Comparison of ENCODE assay signal across 15 cellular contexts in the genomic region with DNA sequence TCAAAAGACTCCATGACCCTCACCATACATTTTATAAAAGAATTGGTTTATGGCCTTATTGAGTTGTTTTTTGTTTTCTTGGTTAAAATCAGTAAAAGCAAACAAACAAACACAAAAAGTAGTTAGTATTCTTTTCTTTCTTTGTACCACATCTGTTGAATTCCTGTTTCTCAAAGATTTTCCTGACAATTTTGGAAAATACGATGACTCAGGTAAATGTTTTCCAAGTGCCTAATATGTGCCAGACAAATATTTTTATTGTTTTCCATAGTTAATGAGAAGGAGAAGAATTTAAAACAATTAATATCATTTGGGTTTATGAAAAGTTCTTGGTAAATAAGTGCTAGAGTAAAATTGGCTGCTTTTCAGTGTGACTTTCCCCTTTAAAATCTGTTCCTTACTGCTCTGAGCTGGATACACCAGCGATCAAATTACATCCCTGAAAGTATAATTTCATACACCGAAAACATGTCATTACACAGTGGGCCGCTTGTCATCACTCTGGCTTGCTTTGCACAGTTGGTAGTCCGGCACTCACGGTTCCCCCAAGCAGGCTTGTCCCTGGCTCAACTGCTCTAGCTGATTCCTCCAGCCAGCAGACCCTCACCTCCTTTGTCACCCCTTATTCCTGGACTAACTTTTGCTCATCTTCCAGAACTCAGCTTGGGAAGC.
DNase-seq lines count a peak whose midpoint lies in the region; ATAC-seq and TF ChIP-seq lines count a peak whose summit lies in the region.
"Had no signal": no experiment of that assay in that cellular context is flagged by ENCODE, and none has a peak within 500 bp of the region (broad histone marks: within the 10 kb centered on the region; RNA-seq: fewer than 3 reads in every experiment).

No MANE protein-coding gene starts in this region.

- no peak overlapping the region for H3K23ac ChIP-seq in mesenchymal stem cell (ENCODE audit: low read length in 2 of 2)

- H2BK12ac ChIP-seq in mesenchymal stem cell (ENCODE audit: low read length in 2 of 2), result no peak overlapping the region

- 95% methylated on average over 5 of the region's 6 CpGs for WGBS in mesenchymal stem cell

- H3K27ac Mint-ChIP-seq in neural progenitor cell, result no peak overlapping the region
- H3K27ac Mint-ChIP-seq: activated T-helper 1 cell treated with anti-CD3 and anti-CD28 coated beads, Interleukin-12 subunit alpha, Interleukin-12 subunit beta, Interleukin-2, Interleukin-4 antibody, amounts not matched to agents 30 ng/mL and 10 ng/mL and 1 ng/mL, durations not matched to agents 14 hours and 24 hours and 36 hours; IgD-negative memory B cell had no signal

- H2AFZ ChIP-seq in mesenchymal stem cell (ENCODE audit: low read depth, low read length), result no peak overlapping the region
- no peak overlapping the region for H2AFZ ChIP-seq in neural progenitor cell (replicated peaks)

- peaks cover 8% of the 10 kb centered on the region for H3K9me3 Mint-ChIP-seq in neural progenitor cell
- H3K9me3 Mint-ChIP-seq: IgD-negative memory B cell had no signal

- in situ Hi-C loops in astrocyte of the cerebellum (cut with HindIII; ENCODE audit: low sequenced_read_pairs), result no loop called here

- POLR2A ChIA-PET in AG04450 (lab: Yijun Ruan, JAX), result no interaction called here
- POLR2A ChIA-PET in HEK293T (lab: Yijun Ruan, JAX), result interaction anchor here (0.7 kb wide), 1 partner anchor 8 kb away, joined by 3 read pairs; no protein-coding TSS in a partner anchor

- no peak for TF ChIP-seq CTCF in AG04450 (IDR thresholded peaks at IDR 0.05; ENCODE audit: low read depth, low read length)
- no peak for TF ChIP-seq CTCF in astrocyte of the cerebellum (IDR thresholded peaks at IDR 0.05; ENCODE audit: low read depth, low read length, missing control alignments)
- TF ChIP-seq CTCF in neural progenitor cell (IDR thresholded peaks at IDR 0.05), result no peak

- peaks cover 1% of the 10 kb centered on the region for H3K79me1 ChIP-seq in mesenchymal stem cell (replicated peaks; ENCODE audit: low read length, poor library complexity, severe bottlenecking)

- no peaks in the 10 kb centered on the region for H3K9me3 ChIP-seq in AG04450 (ENCODE audit: control insufficient read depth, insufficient read depth, low read length)
- H3K9me3 ChIP-seq in mesenchymal stem cell (ENCODE audit: control insufficient read depth, low read length), result no peaks in the 10 kb centered on the region
- no peaks in the 10 kb centered on the region for H3K9me3 ChIP-seq in neural progenitor cell (ENCODE audit: low read depth)

- H3K27me3 Mint-ChIP-seq in neural progenitor cell (ENCODE audit: insufficient read depth, low read depth), result peaks cover 3% of the 10 kb centered on the region
- H3K27me3 Mint-ChIP-seq: IgD-negative memory B cell had no signal

- H3K4me3 ChIP-seq in AG04450 (ENCODE audit: low read depth, low read length) (no peak overlapping the region), astrocyte of the cerebellum (ENCODE audit: low read depth, low read length) (no peak overlapping the region), mesenchymal stem cell (ENCODE audit: insufficient read depth in 1 of 2, low read depth in 1 of 2, low read length in 2 of 2) (peak overlapping the region in 1 of 2 experiments; percentile 28), neural progenitor cell (no peak overlapping the region)

- H4K8ac ChIP-seq in mesenchymal stem cell (ENCODE audit: low read length), result no peak overlapping the region

- H3K27me3 ChIP-seq in AG04450 (ENCODE audit: control insufficient read depth, insufficient read depth, low read length), result no peaks in the 10 kb centered on the region
- H3K27me3 ChIP-seq in mesenchymal stem cell (ENCODE audit: control insufficient read depth in 1 of 2, insufficient read depth in 1 of 2, low read length in 2 of 2), result no peaks in the 10 kb centered on the region
- no peaks in the 10 kb centered on the region for H3K27me3 ChIP-seq in neural progenitor cell

- H4K20me1 ChIP-seq in neural progenitor cell (ENCODE audit: low read depth), result no peaks in the 10 kb centered on the region

- H3K4me2 ChIP-seq in mesenchymal stem cell (ENCODE audit: low read length, poor library complexity, severe bottlenecking) (peak overlapping the region; percentile 9), neural progenitor cell (no peak overlapping the region)

- H3K9ac ChIP-seq in mesenchymal stem cell (ENCODE audit: low read length) (peak overlapping the region; percentile 27), neural progenitor cell (no peak overlapping the region)

- H3K4me1 ChIP-seq in mesenchymal stem cell (ENCODE audit: control insufficient read depth, insufficient read depth, low read depth, low read length) (peaks cover 5% of the 10 kb centered on the region), neural progenitor cell (no peaks in the 10 kb centered on the region)

- no peak overlapping the region for H2AK5ac ChIP-seq in mesenchymal stem cell (ENCODE audit: low read length, severe bottlenecking)

- peaks cover 2% of the 10 kb centered on the region for H3K36me3 Mint-ChIP-seq in neural progenitor cell

- no peak overlapping the region for H3K4me3 Mint-ChIP-seq in neural progenitor cell
- H3K4me3 Mint-ChIP-seq: activated T-helper 1 cell treated with anti-CD3 and anti-CD28 coated beads, Interleukin-12 subunit alpha, Interleukin-12 subunit beta, Interleukin-2, Interleukin-4 antibody, amounts not matched to agents 30 ng/mL and 10 ng/mL and 1 ng/mL, durations not matched to agents 14 hours and 24 hours and 36 hours; CD14-positive monocyte had no signal

- CTCF ChIA-PET in AG04450 (lab: Charles Lee) (no interaction called here), HEK293T (lab: Yijun Ruan, JAX) (no interaction called here)

- H3F3A ChIP-seq in neural progenitor cell (ENCODE audit: low read depth), result no peaks in the 10 kb centered on the region

- H3K36me3 ChIP-seq in mesenchymal stem cell (ENCODE audit: control insufficient read depth in 1 of 2, insufficient read depth in 2 of 2, low read depth in 1 of 2, low read length in 2 of 2) (no peaks in the 10 kb centered on the region), neural progenitor cell (no peaks in the 10 kb centered on the region)

- no peak for ATAC-seq in GM18505 (IDR thresholded peaks at IDR 0.05; ENCODE audit: unreplicated experiment)

- peaks cover 5% of the 10 kb centered on the region for H3K4me1 Mint-ChIP-seq in neural progenitor cell

- DNase-seq in AG04450 (ENCODE audit: low read depth, low spot score) (no peak), HEK293T (ENCODE audit: extremely low spot score) (peak; percentile 54), astrocyte of the cerebellum (ENCODE audit: low read depth) (peak; percentile 26), mesenchymal stem cell (no peak), COLO668 (lab: John Stamatoyannopoulos, UW; ENCODE audit: unreplicated experiment) (no peak), NCI-H82 treated with DMSO at 0.1 percent for 48 hours (lab: John Stamatoyannopoulos, UW; ENCODE audit: unreplicated experiment) (no peak), neural progenitor cell (ENCODE audit: low spot score) (no peak)
- DNase-seq: effector CD8-positive, alpha-beta T cell; NCI-H1436; stimulated activated CD4-positive, alpha-beta T cell treated with anti-CD3 and anti-CD28 coated beads, Interleukin-2, amount 100 ng/mL, for 48 hours; stimulated activated naive CD4-positive, alpha-beta T cell had no signal

- no peaks in the 10 kb centered on the region for H3K79me2 ChIP-seq in neural progenitor cell (ENCODE audit: low read depth)

- H3K14ac ChIP-seq in mesenchymal stem cell (ENCODE audit: low read length in 2 of 2), result no peak overlapping the region

- no peak overlapping the region for H3K18ac ChIP-seq in mesenchymal stem cell (ENCODE audit: low read depth in 1 of 2, low read length in 2 of 2)

- H2BK5ac ChIP-seq in mesenchymal stem cell (ENCODE audit: low read depth, low read length, poor library complexity, severe bottlenecking), result no peak overlapping the region

- H4K91ac ChIP-seq in mesenchymal stem cell (ENCODE audit: low read length), result no peak overlapping the region

- H3K27ac ChIP-seq in AG04450 (ENCODE audit: low read depth, low read length) (peak overlapping the region; percentile 33), mesenchymal stem cell (ENCODE audit: low read length, poor library complexity, severe bottlenecking) (peak overlapping the region; percentile 15), neural progenitor cell (no peak overlapping the region)

- H2BK120ac ChIP-seq in mesenchymal stem cell (ENCODE audit: low read depth, low read length), result no peak overlapping the region

- H2BK15ac ChIP-seq in mesenchymal stem cell (ENCODE audit: low read depth, poor library complexity, severe bottlenecking), result no peak overlapping the region

- no peak for TF ChIP-seq POLR2A in GM18505 (IDR thresholded peaks at IDR 0.05; ENCODE audit: borderline replicate concordance, extremely low read depth, insufficient read depth, insufficient read length)

- H3K4ac ChIP-seq in mesenchymal stem cell (ENCODE audit: low read depth in 1 of 2, low read length in 2 of 2), result peak overlapping the region in 1 of 2 experiments; percentile 63

TF ChIP-seq in HEK293T, 16 proteins besides CTCF, POLR2A, EP300 and RAD21:
- TF ChIP-seq NFRKB (IDR thresholded peaks at IDR 0.05), result no peak
- no peak for TF ChIP-seq FOXM1 (IDR thresholded peaks at IDR 0.05; ENCODE audit: borderline replicate concordance)
- TF ChIP-seq TARDBP (IDR thresholded peaks at IDR 0.05), result no peak
- no peak for TF ChIP-seq LEF1 (IDR thresholded peaks at IDR 0.05; ENCODE audit: borderline replicate concordance)
- TF ChIP-seq SP1 (IDR thresholded peaks at IDR 0.05), result no peak
- TF ChIP-seq L3MBTL2 (conservative IDR thresholded peaks at IDR 0.05), result no peak
- no peak for TF ChIP-seq FOXA1 (IDR thresholded peaks at IDR 0.05)
- no peak for TF ChIP-seq CTBP1 (IDR thresholded peaks at IDR 0.05; ENCODE audit: borderline replicate concordance)
- TF ChIP-seq BHLHE40 (IDR thresholded peaks at IDR 0.05; ENCODE audit: borderline replicate concordance), result no peak
- no peak for TF ChIP-seq HDGF (IDR thresholded peaks at IDR 0.05; ENCODE audit: borderline replicate concordance)
- TF ChIP-seq SUZ12 (IDR thresholded peaks at IDR 0.05), result no peak
- TF ChIP-seq, protein P1, sequence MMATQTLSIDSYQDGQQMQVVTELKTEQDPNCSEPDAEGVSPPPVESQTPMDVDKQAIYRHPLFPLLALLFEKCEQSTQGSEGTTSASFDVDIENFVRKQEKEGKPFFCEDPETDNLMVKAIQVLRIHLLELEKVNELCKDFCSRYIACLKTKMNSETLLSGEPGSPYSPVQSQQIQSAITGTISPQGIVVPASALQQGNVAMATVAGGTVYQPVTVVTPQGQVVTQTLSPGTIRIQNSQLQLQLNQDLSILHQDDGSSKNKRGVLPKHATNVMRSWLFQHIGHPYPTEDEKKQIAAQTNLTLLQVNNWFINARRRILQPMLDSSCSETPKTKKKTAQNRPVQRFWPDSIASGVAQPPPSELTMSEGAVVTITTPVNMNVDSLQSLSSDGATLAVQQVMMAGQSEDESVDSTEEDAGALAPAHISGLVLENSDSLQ (IDR thresholded peaks at IDR 0.05), result no peak
- TF ChIP-seq ELF4 (IDR thresholded peaks at IDR 0.05), result no peak
- no peak for TF ChIP-seq FOXK2 (IDR thresholded peaks at IDR 0.05)
- no peak for TF ChIP-seq ARNT (IDR thresholded peaks at IDR 0.05)
- TF ChIP-seq ZNF384 (IDR thresholded peaks at IDR 0.05), result no peak

Comparison
In these comparisons a context has a peak if more than half of its experiments do, and no peak if none do; other contexts are left out.
1. DNase-seq: peak in HEK293T (single experiment) and astrocyte of the cerebellum (single experiment); none in AG04450 (single experiment), mesenchymal stem cell (single experiment), COLO668 (single experiment), NCI-H82 treated with DMSO at 0.1 percent for 48 hours (single experiment) and neural progenitor cell (single experiment).